20 cellular contexts compared by ENCODE assay signal in the genomic region with DNA sequence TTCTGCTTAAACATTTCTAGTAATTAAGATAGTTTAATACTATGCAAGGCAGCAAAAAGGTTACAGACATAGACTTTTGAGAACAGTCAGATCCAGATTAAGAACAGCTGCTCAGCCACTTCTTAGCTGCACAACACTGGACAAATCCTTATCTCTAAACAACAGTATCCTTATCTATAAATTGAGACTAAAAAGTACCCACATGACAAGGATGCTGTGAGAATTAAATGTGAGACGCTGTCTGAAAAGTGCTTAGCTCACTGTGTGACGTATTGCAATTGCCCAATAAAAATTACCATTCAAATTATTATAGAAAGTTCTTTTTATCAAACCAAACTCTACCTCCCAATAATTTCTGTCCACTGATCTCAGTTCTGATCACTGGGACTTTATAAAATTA.
"Had no signal": no experiment of that assay in that cellular context is flagged by ENCODE, and none has a peak within 500 bp of the region (broad histone marks: within the 10 kb centered on the region; RNA-seq: fewer than 3 reads in every experiment).

No MANE protein-coding gene starts in this region.

- H3K4me3 Mint-ChIP-seq: activated CD8-positive, alpha-beta T cell treated with anti-CD3 and anti-CD28 coated beads for 36 hours; activated naive CD4-positive, alpha-beta T cell treated with anti-CD3 and anti-CD28 coated beads, Interleukin-2, amount 10 ng/mL, durations not matched to agents 7 days and 5 days; activated T-helper 17 cell treated with anti-CD3 and anti-CD28 coated beads, Interleukin-2, amount 50 U/mL, for 72 hours; nephron; stimulated activated naive B cell treated with anti-CD40 and anti-IgM and Interleukin-4, amounts not matched to agents 10 μg/mL and 1 μg/mL and 100 μg/mL, for 72 hours; T-helper 2 cell treated with Interferon-gamma antibody and Interleukin-4, amounts not matched to agents 5 μg/mL and 100 μg/mL, for 36 hours had no signal

- H3K27me3 ChIP-seq: adrenal gland, spleen, upper lobe of left lung had no signal

- H3K9me3 ChIP-seq: adrenal gland, prostate gland, spleen, upper lobe of left lung had no signal

- H3K27me3 Mint-ChIP-seq: activated CD8-positive, alpha-beta T cell treated with anti-CD3 and anti-CD28 coated beads for 36 hours; activated naive CD4-positive, alpha-beta T cell treated with anti-CD3 and anti-CD28 coated beads, Interleukin-2, amount 10 ng/mL, durations not matched to agents 7 days and 5 days; activated T-helper 17 cell treated with anti-CD3 and anti-CD28 coated beads, Interleukin-2, amount 50 U/mL, for 72 hours; stimulated activated naive B cell treated with anti-CD40 and anti-IgM and Interleukin-4, amounts not matched to agents 10 μg/mL and 1 μg/mL and 100 μg/mL, for 72 hours had no signal

- DNase-seq: activated CD4-positive, alpha-beta T cell treated with anti-CD3 and anti-CD28 coated beads for 4 hours; activated CD8-positive, alpha-beta T cell treated with anti-CD3 and anti-CD28 coated beads for 36 hours; activated naive CD4-positive, alpha-beta T cell treated with anti-CD3 and anti-CD28 coated beads, Interleukin-2, amount 10 ng/mL, durations not matched to agents 7 days and 5 days; adrenal gland; cerebellar nuclear complex; dermis blood vessel endothelial cell; glutamatergic neuron; mammary epithelial cell; occipital lobe; spleen; stimulated activated CD4-positive, alpha-beta T cell treated with anti-CD3 and anti-CD28 coated beads, Interleukin-1b, Interleukin-23, amount 100 ng/mL, for 48 hours; stimulated activated naive B cell treated with anti-CD40 and anti-IgM and Interleukin-4, amounts not matched to agents 10 μg/mL and 1 μg/mL and 100 μg/mL, for 72 hours; substantia nigra; upper lobe of left lung had no signal

- H3K9me3 Mint-ChIP-seq: activated naive CD4-positive, alpha-beta T cell treated with anti-CD3 and anti-CD28 coated beads, Interleukin-2, amount 10 ng/mL, durations not matched to agents 7 days and 5 days; nephron; stimulated activated naive B cell treated with anti-CD40 and anti-IgM and Interleukin-4, amounts not matched to agents 10 μg/mL and 1 μg/mL and 100 μg/mL, for 72 hours; T-helper 2 cell treated with Interferon-gamma antibody and Interleukin-4, amounts not matched to agents 5 μg/mL and 100 μg/mL, for 36 hours had no signal

- H3K36me3 ChIP-seq: adrenal gland, prostate gland, upper lobe of left lung had no signal

- ATAC-seq: activated CD8-positive, alpha-beta T cell treated with anti-CD3 and anti-CD28 coated beads for 36 hours; activated T-helper 17 cell treated with anti-CD3 and anti-CD28 coated beads, Interleukin-2, amount 50 U/mL, for 72 hours; sciatic nerve; stimulated activated naive B cell treated with anti-CD40 and anti-IgM and Interleukin-4, amounts not matched to agents 10 μg/mL and 1 μg/mL and 100 μg/mL, for 72 hours had no signal

- H3K27ac ChIP-seq: adrenal gland, prostate gland, spleen, upper lobe of left lung, VCaP had no signal

- H3K27ac Mint-ChIP-seq: activated CD8-positive, alpha-beta T cell treated with anti-CD3 and anti-CD28 coated beads for 36 hours; activated naive CD4-positive, alpha-beta T cell treated with anti-CD3 and anti-CD28 coated beads, Interleukin-2, amount 10 ng/mL, durations not matched to agents 7 days and 5 days; activated T-helper 17 cell treated with anti-CD3 and anti-CD28 coated beads, Interleukin-2, amount 50 U/mL, for 72 hours; stimulated activated naive B cell treated with anti-CD40 and anti-IgM and Interleukin-4, amounts not matched to agents 10 μg/mL and 1 μg/mL and 100 μg/mL, for 72 hours; T-helper 2 cell treated with Interferon-gamma antibody and Interleukin-4, amounts not matched to agents 5 μg/mL and 100 μg/mL, for 36 hours had no signal

- H3K4me1 ChIP-seq: prostate gland had no signal

- H3K4me3 ChIP-seq: adrenal gland, prostate gland, spleen, upper lobe of left lung had no signal
